ENCODE assay signal across 1 cellular context in the genomic region with DNA sequence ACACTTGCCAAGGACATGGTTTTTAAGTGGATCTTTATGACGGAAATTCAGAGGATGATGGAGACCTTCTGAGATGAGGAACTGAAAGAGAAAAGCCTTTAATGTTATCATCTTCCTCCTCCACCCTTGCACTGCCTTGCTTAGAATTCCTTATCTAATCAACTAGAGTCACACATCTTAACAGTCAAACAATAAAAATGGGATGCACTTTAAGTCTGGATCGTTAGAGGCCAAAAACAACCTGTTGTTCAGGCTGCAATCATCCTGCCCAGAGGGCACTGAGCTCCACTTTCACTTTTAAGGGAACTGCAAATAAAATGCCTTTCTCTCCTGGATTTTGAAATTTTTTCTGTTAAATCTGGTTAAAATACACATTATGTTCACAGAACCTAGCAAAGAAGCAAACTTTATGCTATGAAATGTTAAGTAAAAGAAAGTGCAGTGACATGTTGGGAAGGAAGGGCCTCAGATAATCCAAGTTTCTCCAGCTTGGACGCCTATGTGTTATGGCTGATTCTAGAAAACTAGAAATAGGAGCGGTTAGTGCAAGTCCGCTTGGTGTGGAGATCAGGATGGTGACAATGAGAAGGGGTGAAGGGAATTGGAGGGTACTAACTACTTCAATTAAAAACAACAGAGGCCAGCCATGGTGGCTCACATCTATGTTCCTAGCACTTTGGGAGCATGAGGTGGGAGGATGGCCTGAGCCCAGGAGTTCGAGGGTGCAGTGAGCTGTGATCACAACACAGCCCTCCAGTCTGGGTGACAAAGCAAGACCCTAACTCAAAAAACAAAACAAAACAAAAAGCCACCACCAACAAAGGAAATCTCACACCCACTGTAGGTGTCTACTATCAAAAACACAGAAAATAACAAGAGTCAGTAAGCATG.
TF ChIP-seq lines count a peak whose summit lies in the region.

No MANE protein-coding gene starts in this region.

TF ChIP-seq in K562, 482 proteins besides CTCF, POLR2A, EP300 and RAD21 (continued from another document and continues in another):
- TF ChIP-seq, protein P1, sequence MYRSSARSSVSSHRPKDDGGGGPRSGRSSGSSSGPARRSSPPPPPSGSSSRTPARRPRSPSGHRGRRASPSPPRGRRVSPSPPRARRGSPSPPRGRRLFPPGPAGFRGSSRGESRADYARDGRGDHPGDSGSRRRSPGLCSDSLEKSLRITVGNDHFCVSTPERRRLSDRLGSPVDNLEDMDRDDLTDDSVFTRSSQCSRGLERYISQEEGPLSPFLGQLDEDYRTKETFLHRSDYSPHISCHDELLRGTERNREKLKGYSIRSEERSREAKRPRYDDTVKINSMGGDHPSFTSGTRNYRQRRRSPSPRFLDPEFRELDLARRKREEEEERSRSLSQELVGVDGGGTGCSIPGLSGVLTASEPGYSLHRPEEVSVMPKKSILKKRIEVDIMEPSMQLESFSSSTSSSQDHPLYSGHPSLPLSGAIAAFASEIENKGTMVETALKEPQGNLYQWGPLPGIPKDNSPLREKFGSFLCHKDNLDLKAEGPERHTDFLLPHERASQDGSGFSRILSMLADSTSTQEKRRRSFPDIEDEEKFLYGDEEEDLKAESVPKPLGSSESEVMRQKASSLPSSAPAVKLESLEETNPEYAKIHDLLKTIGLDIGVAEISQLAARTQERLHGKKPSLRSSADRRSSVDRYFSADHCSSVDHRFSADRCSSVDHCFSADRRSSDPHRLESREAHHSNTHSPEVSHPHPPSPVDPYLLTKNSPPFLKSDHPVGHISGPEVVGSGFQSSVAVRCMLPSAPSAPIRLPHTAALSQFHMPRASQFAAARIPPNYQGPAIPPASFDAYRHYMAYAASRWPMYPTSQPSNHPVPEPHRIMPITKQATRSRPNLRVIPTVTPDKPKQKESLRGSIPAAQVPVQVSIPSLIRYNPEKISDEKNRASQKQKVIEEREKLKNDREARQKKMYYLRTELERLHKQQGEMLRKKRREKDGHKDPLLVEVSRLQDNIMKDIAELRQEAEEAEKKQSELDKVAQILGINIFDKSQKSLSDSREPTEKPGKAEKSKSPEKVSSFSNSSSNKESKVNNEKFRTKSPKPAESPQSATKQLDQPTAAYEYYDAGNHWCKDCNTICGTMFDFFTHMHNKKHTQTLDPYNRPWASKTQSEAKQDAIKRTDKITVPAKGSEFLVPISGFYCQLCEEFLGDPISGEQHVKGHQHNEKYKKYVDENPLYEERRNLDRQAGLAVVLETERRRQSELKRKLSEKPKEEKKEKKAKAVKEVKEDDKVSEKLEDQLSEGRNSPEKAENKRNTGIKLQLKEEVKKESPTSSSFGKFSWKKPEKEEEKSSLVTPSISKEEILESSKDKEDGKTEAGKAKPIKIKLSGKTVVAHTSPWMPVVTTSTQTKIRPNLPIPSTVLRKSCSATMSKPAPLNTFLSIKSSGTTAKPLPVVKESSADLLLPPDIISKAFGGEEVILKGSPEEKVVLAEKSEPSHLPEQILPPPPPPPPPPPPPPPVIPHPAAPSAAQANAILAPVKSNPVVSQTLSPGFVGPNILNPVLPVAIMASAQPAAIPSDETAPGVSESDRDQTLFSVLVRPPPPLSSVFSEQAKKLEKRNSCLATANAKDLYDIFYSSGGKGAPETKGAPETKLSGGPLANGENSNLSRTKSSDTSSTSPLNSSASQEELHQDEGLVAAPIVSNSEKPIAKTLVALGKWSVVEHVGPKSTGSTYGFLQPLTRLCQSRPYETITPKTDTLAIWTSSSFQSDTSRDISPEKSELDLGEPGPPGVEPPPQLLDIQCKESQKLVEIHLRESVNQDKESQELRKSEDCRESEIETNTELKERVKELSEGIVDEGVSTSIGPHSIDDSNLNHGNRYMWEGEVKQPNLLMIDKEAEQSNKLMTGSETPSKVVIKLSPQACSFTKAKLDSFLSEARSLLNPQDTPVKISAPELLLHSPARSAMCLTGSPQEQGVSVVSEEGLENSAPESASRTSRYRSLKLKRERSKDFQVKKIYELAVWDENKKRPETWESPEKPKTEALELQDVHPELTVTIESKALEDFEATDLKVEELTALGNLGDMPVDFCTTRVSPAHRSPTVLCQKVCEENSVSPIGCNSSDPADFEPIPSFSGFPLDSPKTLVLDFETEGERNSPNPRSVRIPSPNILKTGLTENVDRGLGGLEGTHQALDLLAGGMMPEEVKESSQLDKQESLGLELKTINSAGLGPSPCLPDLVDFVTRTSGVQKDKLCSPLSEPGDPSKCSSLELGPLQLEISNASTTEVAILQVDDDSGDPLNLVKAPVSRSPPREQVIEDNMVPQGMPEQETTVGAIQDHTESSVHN (IDR thresholded peaks at IDR 0.05; ENCODE audit: borderline replicate concordance in 1 of 2, low read depth in 1 of 2): no peak
- no peak for TF ChIP-seq CCAR2 (IDR thresholded peaks at IDR 0.05; ENCODE audit: low read depth, low read length)
- TF ChIP-seq MAFG (tag; conservative IDR thresholded peaks at IDR 0.05): no peak
- no peak for TF ChIP-seq SMARCA5 (IDR thresholded peaks at IDR 0.05)
- TF ChIP-seq SLC30A9 (CRISPR knock-in tag; IDR thresholded peaks at IDR 0.05): no peak
- no peak for TF ChIP-seq TARDBP (IDR thresholded peaks at IDR 0.05)
- TF ChIP-seq CCNT2 (IDR thresholded peaks at IDR 0.05; ENCODE audit: borderline replicate concordance, extremely low read depth, insufficient read length, low read depth, low read length): peak; percentile 76
- TF ChIP-seq, protein P2, sequence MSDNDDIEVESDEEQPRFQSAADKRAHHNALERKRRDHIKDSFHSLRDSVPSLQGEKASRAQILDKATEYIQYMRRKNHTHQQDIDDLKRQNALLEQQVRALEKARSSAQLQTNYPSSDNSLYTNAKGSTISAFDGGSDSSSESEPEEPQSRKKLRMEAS (CRISPR knock-in tag; IDR thresholded peaks at IDR 0.05): no peak
- no peak for TF ChIP-seq CAMTA2 (CRISPR knock-in tag; conservative IDR thresholded peaks at IDR 0.05)
- TF ChIP-seq, protein P3, sequence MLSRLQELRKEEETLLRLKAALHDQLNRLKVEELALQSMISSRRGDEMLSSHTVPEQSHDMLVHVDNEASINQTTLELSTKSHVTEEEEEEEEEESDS (CRISPR knock-in tag; IDR thresholded peaks at IDR 0.05): no peak
- TF ChIP-seq TSC22D4 (tag; IDR thresholded peaks at IDR 0.05): no peak
- TF ChIP-seq NR4A1 (CRISPR knock-in tag; IDR thresholded peaks at IDR 0.05): no peak
- no peak for TF ChIP-seq NR4A1 (tag; IDR thresholded peaks at IDR 0.05)
- no peak for TF ChIP-seq ZNF551 (CRISPR knock-in tag; IDR thresholded peaks at IDR 0.05)
- no peak for TF ChIP-seq BCL6 (CRISPR knock-in tag; IDR thresholded peaks at IDR 0.05)
- peak; percentile 35; the same call in 1 of the 2 replicates for TF ChIP-seq JUND (IDR thresholded peaks at IDR 0.05; ENCODE audit: borderline replicate concordance, low read depth, low read length)
- peak; percentile 57; the same call in 1 of the 3 replicates for TF ChIP-seq JUND (tag; IDR thresholded peaks at IDR 0.05; ENCODE audit: borderline replicate concordance, low read depth, low read length)
- TF ChIP-seq CTBP1 (IDR thresholded peaks at IDR 0.05; ENCODE audit: borderline replicate concordance): peak; percentile 98
- TF ChIP-seq EP400 (IDR thresholded peaks at IDR 0.05): 0 out of 2 replicates have a peak, but pooled peaks have one; percentile 7
- TF ChIP-seq KDM2B (CRISPR knock-in tag; IDR thresholded peaks at IDR 0.05): no peak
- peak; percentile 60; the same call in 1 of the 2 replicates for TF ChIP-seq ZNF644 (tag; IDR thresholded peaks at IDR 0.05; ENCODE audit: low read depth)
- peak; percentile 83 for TF ChIP-seq SPI1 (IDR thresholded peaks at IDR 0.05; ENCODE audit: borderline replicate concordance, low read depth, low read length)
- TF ChIP-seq PYGO2 (tag; IDR thresholded peaks at IDR 0.05): no peak
- TF ChIP-seq ZNF589 (CRISPR knock-in tag; IDR thresholded peaks at IDR 0.05; ENCODE audit: low read depth): no peak
- TF ChIP-seq ZNF316 (IDR thresholded peaks at IDR 0.05): no peak
- no peak for TF ChIP-seq CEBPB (tag; IDR thresholded peaks at IDR 0.05)
- TF ChIP-seq, protein P4, sequence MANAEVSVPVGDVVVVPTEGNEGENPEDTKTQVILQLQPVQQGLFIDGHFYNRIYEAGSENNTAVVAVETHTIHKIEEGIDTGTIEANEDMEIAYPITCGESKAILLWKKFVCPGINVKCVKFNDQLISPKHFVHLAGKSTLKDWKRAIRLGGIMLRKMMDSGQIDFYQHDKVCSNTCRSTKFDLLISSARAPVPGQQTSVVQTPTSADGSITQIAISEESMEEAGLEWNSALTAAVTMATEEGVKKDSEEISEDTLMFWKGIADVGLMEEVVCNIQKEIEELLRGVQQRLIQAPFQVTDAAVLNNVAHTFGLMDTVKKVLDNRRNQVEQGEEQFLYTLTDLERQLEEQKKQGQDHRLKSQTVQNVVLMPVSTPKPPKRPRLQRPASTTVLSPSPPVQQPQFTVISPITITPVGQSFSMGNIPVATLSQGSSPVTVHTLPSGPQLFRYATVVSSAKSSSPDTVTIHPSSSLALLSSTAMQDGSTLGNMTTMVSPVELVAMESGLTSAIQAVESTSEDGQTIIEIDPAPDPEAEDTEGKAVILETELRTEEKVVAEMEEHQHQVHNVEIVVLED (CRISPR knock-in tag; IDR thresholded peaks at IDR 0.05): no peak
- TF ChIP-seq ARID1B (IDR thresholded peaks at IDR 0.05): peak; percentile 95
- peak; percentile 14 for TF ChIP-seq TBP (optimal IDR thresholded peaks at IDR 0.05; ENCODE audit: low read depth, low read length)
- TF ChIP-seq ZNF224 (CRISPR knock-in tag; IDR thresholded peaks at IDR 0.05): no peak
- no peak for TF ChIP-seq CBX2 (IDR thresholded peaks at IDR 0.05; ENCODE audit: insufficient read depth, low read length, poor library complexity, severe bottlenecking)
- TF ChIP-seq NELFE (IDR thresholded peaks at IDR 0.05; ENCODE audit: insufficient read depth, insufficient read length): no peak
- TF ChIP-seq GTF2F1 (IDR thresholded peaks at IDR 0.05; ENCODE audit: low read depth, low read length): no peak
- TF ChIP-seq, protein P5, sequence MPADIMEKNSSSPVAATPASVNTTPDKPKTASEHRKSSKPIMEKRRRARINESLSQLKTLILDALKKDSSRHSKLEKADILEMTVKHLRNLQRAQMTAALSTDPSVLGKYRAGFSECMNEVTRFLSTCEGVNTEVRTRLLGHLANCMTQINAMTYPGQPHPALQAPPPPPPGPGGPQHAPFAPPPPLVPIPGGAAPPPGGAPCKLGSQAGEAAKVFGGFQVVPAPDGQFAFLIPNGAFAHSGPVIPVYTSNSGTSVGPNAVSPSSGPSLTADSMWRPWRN (IDR thresholded peaks at IDR 0.05; ENCODE audit: low read depth): no peak
- TF ChIP-seq MAZ (CRISPR knock-in tag; conservative IDR thresholded peaks at IDR 0.05 in 1 of 2, IDR thresholded peaks at IDR 0.05 in 1 of 2): no peak
- no peak for TF ChIP-seq ZNF699 (CRISPR knock-in tag; IDR thresholded peaks at IDR 0.05; ENCODE audit: insufficient replicate concordance)
- no peak for TF ChIP-seq ZNF408 (CRISPR knock-in tag; IDR thresholded peaks at IDR 0.05; ENCODE audit: low read depth)
- TF ChIP-seq, protein P6, sequence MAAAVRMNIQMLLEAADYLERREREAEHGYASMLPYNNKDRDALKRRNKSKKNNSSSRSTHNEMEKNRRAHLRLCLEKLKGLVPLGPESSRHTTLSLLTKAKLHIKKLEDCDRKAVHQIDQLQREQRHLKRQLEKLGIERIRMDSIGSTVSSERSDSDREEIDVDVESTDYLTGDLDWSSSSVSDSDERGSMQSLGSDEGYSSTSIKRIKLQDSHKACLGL (CRISPR knock-in tag; IDR thresholded peaks at IDR 0.05; ENCODE audit: borderline replicate concordance, poor library complexity, severe bottlenecking): no peak
- no peak for TF ChIP-seq NR2C2 (CRISPR knock-in tag; IDR thresholded peaks at IDR 0.05)
- no peak for TF ChIP-seq NR2C2 (tag; IDR thresholded peaks at IDR 0.05)
- TF ChIP-seq MXI1 (IDR thresholded peaks at IDR 0.05; ENCODE audit: low read depth, low read length): no peak
- TF ChIP-seq CBX8 (IDR thresholded peaks at IDR 0.05; ENCODE audit: borderline replicate concordance, extremely low read depth, low read depth, low read length, poor library complexity, severe bottlenecking): no peak
- TF ChIP-seq, protein P7, sequence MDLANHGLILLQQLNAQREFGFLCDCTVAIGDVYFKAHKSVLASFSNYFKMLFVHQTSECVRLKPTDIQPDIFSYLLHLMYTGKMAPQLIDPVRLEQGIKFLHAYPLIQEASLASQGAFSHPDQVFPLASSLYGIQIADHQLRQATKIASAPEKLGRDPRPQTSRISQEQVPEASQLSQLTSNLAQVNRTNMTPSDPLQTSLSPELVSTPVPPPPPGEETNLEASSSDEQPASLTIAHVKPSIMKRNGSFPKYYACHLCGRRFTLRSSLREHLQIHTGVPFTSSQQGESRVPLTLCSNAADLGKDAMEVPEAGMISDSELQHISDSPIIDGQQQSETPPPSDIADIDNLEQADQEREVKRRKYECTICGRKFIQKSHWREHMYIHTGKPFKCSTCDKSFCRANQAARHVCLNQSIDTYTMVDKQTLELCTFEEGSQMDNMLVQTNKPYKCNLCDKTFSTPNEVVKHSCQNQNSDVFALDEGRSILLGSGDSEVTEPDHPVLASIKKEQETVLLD (IDR thresholded peaks at IDR 0.05): no peak
- no peak for TF ChIP-seq XRCC3 (IDR thresholded peaks at IDR 0.05)
- no peak for TF ChIP-seq ZNF384 (IDR thresholded peaks at IDR 0.05; ENCODE audit: low read depth, low read length)
- no peak for TF ChIP-seq HLTF (IDR thresholded peaks at IDR 0.05)
- peak; percentile 75 for TF ChIP-seq GATA2 (CRISPR knock-in tag; IDR thresholded peaks at IDR 0.05)
- no peak for TF ChIP-seq ZNF561 (CRISPR knock-in tag; conservative IDR thresholded peaks at IDR 0.05)
- TF ChIP-seq NR2F6 (CRISPR knock-in tag; IDR thresholded peaks at IDR 0.05): no peak
- TF ChIP-seq ZNF212 (CRISPR knock-in tag; IDR thresholded peaks at IDR 0.05): no peak
- TF ChIP-seq HDAC1 (IDR thresholded peaks at IDR 0.05): peak in 1 of 2 experiments; percentile 69; a peak in 2 of 4 replicates
- TF ChIP-seq ZNF232 (CRISPR knock-in tag; IDR thresholded peaks at IDR 0.05): no peak
- TF ChIP-seq ZNF707 (CRISPR knock-in tag; conservative IDR thresholded peaks at IDR 0.05): no peak
- TF ChIP-seq, protein P8, sequence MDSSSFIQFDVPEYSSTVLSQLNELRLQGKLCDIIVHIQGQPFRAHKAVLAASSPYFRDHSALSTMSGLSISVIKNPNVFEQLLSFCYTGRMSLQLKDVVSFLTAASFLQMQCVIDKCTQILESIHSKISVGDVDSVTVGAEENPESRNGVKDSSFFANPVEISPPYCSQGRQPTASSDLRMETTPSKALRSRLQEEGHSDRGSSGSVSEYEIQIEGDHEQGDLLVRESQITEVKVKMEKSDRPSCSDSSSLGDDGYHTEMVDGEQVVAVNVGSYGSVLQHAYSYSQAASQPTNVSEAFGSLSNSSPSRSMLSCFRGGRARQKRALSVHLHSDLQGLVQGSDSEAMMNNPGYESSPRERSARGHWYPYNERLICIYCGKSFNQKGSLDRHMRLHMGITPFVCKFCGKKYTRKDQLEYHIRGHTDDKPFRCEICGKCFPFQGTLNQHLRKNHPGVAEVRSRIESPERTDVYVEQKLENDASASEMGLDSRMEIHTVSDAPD (CRISPR knock-in tag; IDR thresholded peaks at IDR 0.05): no peak
